ENCODE assay signal across 28 cellular contexts in the genomic region with DNA sequence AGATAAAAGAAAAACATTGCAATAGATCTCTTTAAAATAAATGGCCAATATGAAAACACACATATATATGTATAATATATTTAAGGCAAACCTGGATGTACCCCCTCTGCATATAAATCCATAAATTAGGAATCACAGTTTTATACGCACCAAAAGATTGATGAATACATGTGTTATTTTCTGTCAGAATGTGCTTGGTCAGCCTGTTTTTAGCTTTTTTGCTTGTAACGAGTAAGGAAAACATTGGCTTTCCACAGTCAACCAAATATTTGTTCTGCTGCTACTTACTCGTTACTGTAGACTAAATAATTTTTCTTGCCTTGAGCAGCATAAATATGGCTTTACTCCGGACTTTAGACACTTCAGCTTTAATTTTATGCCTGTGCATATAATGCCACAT.
"Had no signal": no experiment of that assay in that cellular context is flagged by ENCODE, and none has a peak within 500 bp of the region (broad histone marks: within the 10 kb centered on the region; RNA-seq: fewer than 3 reads in every experiment).

No MANE protein-coding gene starts in this region.

- H3K4me3 ChIP-seq: neural progenitor cell, ovary, psoas muscle, skin epidermis, smooth muscle cell, spleen, suprapubic skin, testis, tibial artery, transverse colon, upper lobe of right lung, uterus had no signal

- H3K9me3 ChIP-seq: ovary, psoas muscle, suprapubic skin, testis, tibial artery, transverse colon, upper lobe of right lung, uterus had no signal

- H3K79me2 ChIP-seq: parathyroid adenoma had no signal

- H3K27ac ChIP-seq: neural progenitor cell, ovary, parathyroid adenoma, psoas muscle, skin epidermis, spleen, suprapubic skin, testis, tibial artery, transverse colon, upper lobe of right lung, uterus had no signal

- H2AFZ ChIP-seq: neural progenitor cell, parathyroid adenoma had no signal

- H3K36me3 ChIP-seq: neural progenitor cell, ovary, tibial artery, transverse colon, upper lobe of right lung, uterus had no signal

- H3K27me3 ChIP-seq: neural progenitor cell, ovary, spleen, suprapubic skin, testis, tibial artery, transverse colon, upper lobe of right lung, uterus had no signal

- H3K4me2 ChIP-seq: neural progenitor cell, smooth muscle cell had no signal

- ATAC-seq: natural killer cell; psoas muscle; right cardiac atrium; sciatic nerve; stimulated activated memory B cell treated with anti-CD40 and anti-IgM and Interleukin-4, amounts not matched to agents 10 μg/mL and 1 μg/mL and 100 μg/mL, for 72 hours; stimulated activated naive CD8-positive, alpha-beta T cell treated with anti-CD3 and anti-CD28 coated beads, Interleukin-15, amount 100 ng/mL, for 72 hours; stimulated activated naive CD8-positive, alpha-beta T cell treated with anti-CD3 and anti-CD28 coated beads, Interleukin-15, Interleukin-2, amounts not matched to agents 100 U/mL and 50 U/mL, for 24 hours; upper lobe of right lung had no signal

- H3K4me1 ChIP-seq: psoas muscle, spleen, testis, uterus had no signal

- H3K9ac ChIP-seq: neural progenitor cell, parathyroid adenoma had no signal

- DNase-seq: natural killer cell; occipital lobe; ovary; posterior cingulate gyrus; psoas muscle; right cardiac atrium; spleen; stimulated activated CD4-positive, alpha-beta T cell treated with anti-CD3 and anti-CD28 coated beads, Interleukin-12 subunit alpha, Interleukin-12 subunit beta, amount 100 ng/mL, for 4 hours; stimulated activated CD4-positive, alpha-beta T cell treated with anti-CD3 and anti-CD28 coated beads, Interleukin-1b, Interleukin-23, amount 100 ng/mL, for 48 hours; stimulated activated CD4-positive, alpha-beta T cell treated with anti-CD3 and anti-CD28 coated beads, Interleukin-4, amount 100 ng/mL, for 1 hour; stimulated activated CD4-positive, alpha-beta T cell treated with anti-CD3 and anti-CD28 coated beads, Interleukin-4, amount 100 ng/mL, for 4 hours; stimulated activated CD8-positive, alpha-beta memory T cell treated with anti-CD3 and anti-CD28 coated beads, Interleukin-4, amount 100 ng/mL, for 48 hours; stimulated activated naive CD4-positive, alpha-beta T cell; stimulated activated naive CD8-positive, alpha-beta T cell treated with anti-CD3 and anti-CD28 coated beads, Interleukin-15, amount 100 ng/mL, for 72 hours; stimulated activated naive CD8-positive, alpha-beta T cell treated with anti-CD3 and anti-CD28 coated beads, Interleukin-15, Interleukin-2, amounts not matched to agents 100 U/mL and 50 U/mL, for 24 hours; substantia nigra; testis; tibial artery; transverse colon; upper lobe of right lung; uterus had no signal
